ENCODE assay signal across 25 cellular contexts in the genomic region with DNA sequence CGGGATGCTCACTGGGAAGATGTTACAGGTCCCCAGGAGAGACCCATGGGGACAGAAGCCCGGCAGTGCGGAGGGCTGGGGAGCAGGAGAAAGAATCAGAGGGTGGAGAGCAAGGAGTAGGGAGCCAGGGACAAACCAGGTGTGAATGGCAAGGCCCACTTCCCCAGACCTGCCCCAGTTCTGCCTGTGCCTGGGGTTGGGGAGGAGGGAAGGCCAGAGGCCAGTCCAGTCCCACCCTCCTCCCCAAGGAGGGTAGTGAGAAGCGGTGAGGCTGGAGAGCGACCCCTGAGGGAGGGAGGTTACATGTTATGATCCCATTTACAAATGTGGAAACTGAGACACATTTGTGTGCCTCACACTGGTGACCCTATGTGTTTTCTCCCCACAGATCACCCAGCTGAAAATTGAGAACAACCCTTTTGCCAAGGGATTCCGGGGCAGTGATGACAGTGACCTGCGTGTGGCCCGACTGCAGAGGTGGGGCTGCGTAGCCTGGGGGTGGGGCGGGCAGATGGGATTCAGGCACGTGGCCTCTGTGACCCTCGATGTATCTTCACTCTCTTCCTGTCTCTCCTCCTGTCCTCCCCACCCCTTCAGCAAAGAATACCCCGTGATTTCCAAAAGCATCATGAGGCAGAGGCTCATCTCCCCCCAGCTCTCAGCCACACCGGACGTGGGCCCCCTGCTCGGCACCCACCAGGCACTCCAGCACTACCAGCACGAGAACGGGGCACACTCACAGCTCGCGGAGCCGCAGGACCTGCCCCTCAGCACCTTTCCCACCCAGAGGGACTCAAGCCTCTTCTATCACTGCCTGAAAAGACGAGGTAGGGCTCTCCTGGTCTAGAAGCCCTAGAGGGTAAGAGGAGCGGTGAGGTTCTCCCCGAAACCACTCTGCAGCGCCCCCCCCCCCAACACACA. TPM values are rescaled to one million over a fixed set of nuclear protein-coding genes. Genes with fewer than 3 reads are reported as not detected.
DNase-seq lines count a peak whose midpoint lies in the region; ATAC-seq and TF ChIP-seq lines count a peak whose summit lies in the region.
"Had no signal": no experiment of that assay in that cellular context is flagged by ENCODE, and none has a peak within 500 bp of the region (broad histone marks: within the 10 kb centered on the region; RNA-seq: fewer than 3 reads in every experiment).

No MANE protein-coding gene starts in this region.

- H3K4me1 Mint-ChIP-seq in activated T-cell treated with anti-CD3 and anti-CD28 coated beads, Interleukin-2, amount 50 U/mL, for 24 hours (ENCODE audit: low read depth): no peaks in the 10 kb centered on the region
- no peaks in the 10 kb centered on the region for H3K4me1 Mint-ChIP-seq in endodermal cell

- no peak for ATAC-seq in upper lobe of left lung (ENCODE audit: low FRiP score in 2 of 2)
- ATAC-seq: HepG2 had no signal

- TF ChIP-seq POLR2A in upper lobe of left lung (IDR thresholded peaks at IDR 0.05) (no peak), testis (IDR thresholded peaks at IDR 0.05) (no peak)

- H3K9me3 ChIP-seq in endodermal cell (ENCODE audit: control insufficient read depth, low read length): no peaks in the 10 kb centered on the region
- H3K9me3 ChIP-seq in upper lobe of left lung: no peaks in the 10 kb centered on the region
- no peaks in the 10 kb centered on the region for H3K9me3 ChIP-seq in testis

- WGBS in endodermal cell (ENCODE audit: insufficient coverage in 1 of 2, insufficient read length in 1 of 2), 2 experiments: 89 to 90% methylated on average over 10 to 23 of the region's 25 CpGs
- whole genome bisulfite sequencing in upper lobe of left lung, 2 donors: 79 to 81% methylated on average over 22 to 25 of the region's 25 CpGs
- WGBS in testis, 2 donors: 87 to 88% methylated on average over 15 to 25 of the region's 25 CpGs

- H3K27me3 ChIP-seq in endodermal cell (ENCODE audit: control insufficient read depth, insufficient read depth, low read length, poor library complexity, severe bottlenecking) (peaks cover 7% of the 10 kb centered on the region), upper lobe of left lung (no peaks in the 10 kb centered on the region), testis (no peaks in the 10 kb centered on the region)

- H3K4me1 ChIP-seq in endodermal cell (ENCODE audit: control insufficient read depth, insufficient read depth, low read length) (no peaks in the 10 kb centered on the region), upper lobe of left lung (peaks cover 0 to 8% (median 6%) of the 10 kb centered on the region in 4 donors), testis (no peaks in the 10 kb centered on the region)

- TF ChIP-seq CTCF in endodermal cell (conservative IDR thresholded peaks at IDR 0.05) (no peak), upper lobe of left lung (IDR thresholded peaks at IDR 0.05) (no peak), testis (IDR thresholded peaks at IDR 0.05) (no peak)

- H3K36me3 Mint-ChIP-seq in activated T-cell treated with anti-CD3 and anti-CD28 coated beads, Interleukin-2, amount 50 U/mL, for 24 hours (ENCODE audit: low read depth): no peaks in the 10 kb centered on the region
- no peaks in the 10 kb centered on the region for H3K36me3 Mint-ChIP-seq in endodermal cell (ENCODE audit: low read depth)

- H3K36me3 ChIP-seq in endodermal cell (ENCODE audit: control insufficient read depth, insufficient read depth, low read length) (no peaks in the 10 kb centered on the region), upper lobe of left lung (peaks cover 0 to 18% (median 0%) of the 10 kb centered on the region in 4 donors), testis (ENCODE audit: low read depth, missing control alignments) (no peaks in the 10 kb centered on the region)

- H3K9me3 Mint-ChIP-seq in activated T-cell treated with anti-CD3 and anti-CD28 coated beads, Interleukin-2, amount 50 U/mL, for 24 hours: no peaks in the 10 kb centered on the region
- no peaks in the 10 kb centered on the region for H3K9me3 Mint-ChIP-seq in endodermal cell

- intact Hi-C loops in testis (cut with DNase I; ENCODE audit: low total_unique reads): no loop called here

- H3K4me3 Mint-ChIP-seq in activated T-cell treated with anti-CD3 and anti-CD28 coated beads, Interleukin-2, amount 50 U/mL, for 24 hours: no peak overlapping the region
- no peak overlapping the region for H3K4me3 Mint-ChIP-seq in endodermal cell

- DNase-seq in activated T-cell treated with anti-CD3 and anti-CD28 coated beads, Interleukin-2, amount 50 U/mL, for 24 hours: peak; percentile 13
- DNase-seq in activated T-cell treated with anti-CD3 and anti-CD28 coated beads, Interleukin-2, amount 50 U/mL, for 1 hour: no peak
- DNase-seq in endodermal cell (peak; percentile 47), mesenteric fat pad (ENCODE audit: low spot score) (peak; percentile 41), upper lobe of left lung (peak in 1 of 2 donors; percentile 8), testis (no peak)
- DNase-seq in stimulated activated naive CD4-positive, alpha-beta T cell treated with Interleukin-2 at 50 U/mL for 16 hours (lab: John Stamatoyannopoulos, UW): no peak
- DNase-seq in activated naive CD4-positive, alpha-beta T cell treated with anti-CD3 and anti-CD28 coated beads, Interleukin-2, amount 50 U/mL, for 16 hours: no peak
- DNase-seq: Calu3; DMS79 treated with DMSO at 0.1 percent for 48 hours; Karpas-422; NCI-H1092 treated with DMSO at 0.1 percent for 48 hours; NCI-H1436; NCI-H187; NCI-H2081 treated with DMSO at 0.1 percent for 48 hours; NCI-H2171; NCI-H345; NCI-H510A treated with DMSO at 0.1 percent for 48 hours; NK-92 treated with Interleukin-12 subunit alpha and Interleukin-12 subunit beta, amount 100 ng/mL, for 24 hours; PC-3; Right ventricle myocardium superior; RPMI8226 had no signal

- H3K27me3 Mint-ChIP-seq in activated T-cell treated with anti-CD3 and anti-CD28 coated beads, Interleukin-2, amount 50 U/mL, for 24 hours: peaks cover 18% of the 10 kb centered on the region
- H3K27me3 Mint-ChIP-seq in endodermal cell (ENCODE audit: insufficient read depth): peaks cover 19% of the 10 kb centered on the region

- H3K9ac ChIP-seq in endodermal cell (ENCODE audit: extremely low read depth, low read length, poor library complexity, severe bottlenecking): no peak overlapping the region

- no peak for TF ChIP-seq EP300 in upper lobe of left lung (IDR thresholded peaks at IDR 0.05)

- H3K27ac ChIP-seq in endodermal cell (ENCODE audit: low read depth, low read length) (no peak overlapping the region), upper lobe of left lung (peak overlapping the region in 3 of 4 donors; percentile 7 to 74 (median 48)), testis (no peak overlapping the region)

- H3K4me3 ChIP-seq in endodermal cell (ENCODE audit: low read length) (no peak overlapping the region), upper lobe of left lung (no peak overlapping the region), testis (no peak overlapping the region)

- H3K27ac Mint-ChIP-seq in activated T-cell treated with anti-CD3 and anti-CD28 coated beads, Interleukin-2, amount 50 U/mL, for 24 hours: no peak overlapping the region
- no peak overlapping the region for H3K27ac Mint-ChIP-seq in endodermal cell

RNA-seq across cellular contexts. Expression of gene TBX4, which starts 27.5 kb away (rescaled TPM):
- total RNA-seq in endodermal cell (not detected), mesenteric fat pad (0.19 TPM), upper lobe of left lung (10 to 100 TPM; 10.2 to 69.1 (median 22.7) TPM), testis (1 to 10 TPM; 1.5 to 1.7 TPM)
- polyA plus RNA-seq in endodermal cell (2013, experiment 1 of 2): 1.5 TPM
- 1.4 TPM for polyA plus RNA-seq in endodermal cell (2013, experiment 2 of 2)
- 3.2 TPM for polyA plus RNA-seq in testis (ENCODE audit: insufficient read depth, low read depth, low replicate concordance)
- total RNA-seq: Calu3, HT1080, PC-3, Right ventricle myocardium superior, SK-MEL-5 had no signal

Comparison
In these comparisons a context has a peak if more than half of its experiments do, and no peak if none do; other contexts are left out.
1. DNase-seq: peak in activated T-cell treated with anti-CD3 and anti-CD28 coated beads, Interleukin-2, amount 50 U/mL, for 24 hours (single experiment), endodermal cell (single experiment) and mesenteric fat pad (single experiment); none in activated T-cell treated with anti-CD3 and anti-CD28 coated beads, Interleukin-2, amount 50 U/mL, for 1 hour (single experiment), stimulated activated naive CD4-positive, alpha-beta T cell treated with Interleukin-2 at 50 U/mL for 16 hours (single experiment), activated naive CD4-positive, alpha-beta T cell treated with anti-CD3 and anti-CD28 coated beads, Interleukin-2, amount 50 U/mL, for 16 hours (single experiment) and testis (single experiment).
2. H3K27ac ChIP-seq: peak in upper lobe of left lung (3 of 4); none in endodermal cell (single experiment) and testis (0 of 2).